In genomic region chr12:49069507-49070346, GRCh38 we compare ENCODE assay signal across 8 cellular contexts. TPM values are rescaled to one million over a fixed set of nuclear protein-coding genes. Genes with fewer than 3 reads are reported as not detected.
DNase-seq lines count a peak whose midpoint lies in the region; ATAC-seq lines count a peak whose summit lies in the region.

A gene with protein sequence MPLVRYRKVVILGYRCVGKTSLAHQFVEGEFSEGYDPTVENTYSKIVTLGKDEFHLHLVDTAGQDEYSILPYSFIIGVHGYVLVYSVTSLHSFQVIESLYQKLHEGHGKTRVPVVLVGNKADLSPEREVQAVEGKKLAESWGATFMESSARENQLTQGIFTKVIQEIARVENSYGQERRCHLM (minus strand): TSS chr12:49069979. CDS start chr12:49069785, 194 bp downstream.

- H3K27me3 Mint-ChIP-seq in natural killer cell treated with Interleukin-12 subunit alpha and Interleukin-12 subunit beta and Interleukin-15 and Interleukin-18, amount 100 ng/mL, for 72 hours, result no peaks in the 10 kb centered on the region

- H3K27ac Mint-ChIP-seq in natural killer cell treated with Interleukin-12 subunit alpha and Interleukin-12 subunit beta and Interleukin-15 and Interleukin-18, amount 100 ng/mL, for 72 hours, result peak within 1 kb of the TSS; percentile 93 to 99

- H3K9me3 Mint-ChIP-seq in natural killer cell treated with Interleukin-12 subunit alpha and Interleukin-12 subunit beta and Interleukin-15 and Interleukin-18, amount 100 ng/mL, for 72 hours, result no peaks in the 10 kb centered on the region

- DNase-seq in ELF-1 (ENCODE audit: low read depth, low spot score) (peak; percentile 99), GOT3 (lab: John Stamatoyannopoulos, UW) (peak; percentile 92), LHCN-M2 (ENCODE audit: low read depth) (peak; percentile 97), RKO (ENCODE audit: low spot score) (peak; percentile 97), activated T-helper 1 cell treated with Interleukin-2 at 50 U/mL for 16 hours (ENCODE audit: low read depth) (peak; percentile 97), fibroblast of gingiva (ENCODE audit: low read depth) (peak; percentile 93)
- peak; percentile 100 for DNase-seq in natural killer cell treated with Interleukin-12 subunit alpha and Interleukin-12 subunit beta and Interleukin-15 and Interleukin-18, amount 100 ng/mL, for 72 hours (ENCODE audit: low spot score)
- peak; percentile 99 for DNase-seq in stimulated activated naive CD8-positive, alpha-beta T cell treated with anti-CD3 and anti-CD28 coated beads, Interleukin-15, Interleukin-2, amounts not matched to agents 100 U/mL and 50 U/mL, for 24 hours

- peak within 1 kb of the TSS; percentile 98 for H3K4me3 Mint-ChIP-seq in natural killer cell treated with Interleukin-12 subunit alpha and Interleukin-12 subunit beta and Interleukin-15 and Interleukin-18, amount 100 ng/mL, for 72 hours

- ATAC-seq in natural killer cell treated with Interleukin-12 subunit alpha and Interleukin-12 subunit beta and Interleukin-15 and Interleukin-18, amount 100 ng/mL, for 72 hours, result peak; percentile 100
- peak; percentile 100 for ATAC-seq in stimulated activated naive CD8-positive, alpha-beta T cell treated with anti-CD3 and anti-CD28 coated beads, Interleukin-15, Interleukin-2, amounts not matched to agents 100 U/mL and 50 U/mL, for 24 hours

- peaks cover 28 to 34% of the 10 kb centered on the region in 2 donors for H3K4me1 Mint-ChIP-seq in natural killer cell treated with Interleukin-12 subunit alpha and Interleukin-12 subunit beta and Interleukin-15 and Interleukin-18, amount 100 ng/mL, for 72 hours (ENCODE audit: low read depth in 2 of 2)

- no peaks in the 10 kb centered on the region for H3K36me3 Mint-ChIP-seq in natural killer cell treated with Interleukin-12 subunit alpha and Interleukin-12 subunit beta and Interleukin-15 and Interleukin-18, amount 100 ng/mL, for 72 hours

RNA-seq across cellular contexts. Expression of the gene that starts here (rescaled TPM):
- total RNA-seq in LHCN-M2 (2014; rRNA removed), result 0.90 and 2.9 TPM in 2 replicates
- 1.2 TPM for polyA plus RNA-seq in LHCN-M2 (2012)
- total RNA-seq in natural killer cell treated with Interleukin-12 subunit alpha and Interleukin-12 subunit beta and Interleukin-15 and Interleukin-18, amount 100 ng/mL, for 72 hours, result 10 to 100 TPM; 21.9 to 28.9 TPM

Comparison
In these comparisons a context has a peak if more than half of its experiments do, and no peak if none do; other contexts are left out.
1. Peak in every context shown above with its lines: DNase-seq and ATAC-seq.